In the genomic region with DNA sequence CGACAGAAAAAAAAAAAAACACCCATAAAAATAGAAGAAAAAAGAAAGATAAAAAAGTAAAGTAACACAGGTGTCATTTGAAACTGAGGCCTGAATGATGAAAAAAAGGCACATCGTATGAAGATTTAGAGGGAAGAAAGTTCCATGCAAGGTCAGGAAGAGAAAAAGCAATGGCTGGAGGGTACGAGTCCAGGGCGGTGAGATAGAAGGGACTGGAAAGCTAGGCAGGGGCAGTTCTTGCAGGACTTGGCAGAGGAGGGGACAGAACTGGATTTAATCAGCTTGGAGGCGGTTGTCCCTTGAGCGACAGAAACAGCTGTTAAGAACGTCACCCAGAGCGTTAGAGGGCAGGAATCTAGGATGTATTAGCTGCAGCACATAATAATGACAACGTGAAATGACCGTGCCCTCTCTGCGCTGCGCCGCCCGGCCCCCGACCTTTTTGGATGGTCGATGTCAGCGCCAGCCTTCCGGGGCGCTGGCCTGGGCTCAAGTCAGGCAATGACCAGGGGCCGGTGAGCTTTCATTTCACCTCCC, we compare ENCODE assay signal across 1 cellular context.
TF ChIP-seq lines count a peak whose summit lies in the region.

No MANE protein-coding gene starts in this region.

TF ChIP-seq in H1, 55 proteins besides CTCF, POLR2A, EP300 and RAD21:
- TF ChIP-seq JUN (IDR thresholded peaks at IDR 0.05; ENCODE audit: low read depth, low read length) (no peak), SIN3A (conservative IDR thresholded peaks at IDR 0.05 in 1 of 2, IDR thresholded peaks at IDR 0.05 in 1 of 2; ENCODE audit: low read depth in 1 of 2, low read length in 2 of 2) (peak in 1 of 2 experiments; percentile 12; a peak in 1 of 4 replicates)
